In the genomic region with DNA sequence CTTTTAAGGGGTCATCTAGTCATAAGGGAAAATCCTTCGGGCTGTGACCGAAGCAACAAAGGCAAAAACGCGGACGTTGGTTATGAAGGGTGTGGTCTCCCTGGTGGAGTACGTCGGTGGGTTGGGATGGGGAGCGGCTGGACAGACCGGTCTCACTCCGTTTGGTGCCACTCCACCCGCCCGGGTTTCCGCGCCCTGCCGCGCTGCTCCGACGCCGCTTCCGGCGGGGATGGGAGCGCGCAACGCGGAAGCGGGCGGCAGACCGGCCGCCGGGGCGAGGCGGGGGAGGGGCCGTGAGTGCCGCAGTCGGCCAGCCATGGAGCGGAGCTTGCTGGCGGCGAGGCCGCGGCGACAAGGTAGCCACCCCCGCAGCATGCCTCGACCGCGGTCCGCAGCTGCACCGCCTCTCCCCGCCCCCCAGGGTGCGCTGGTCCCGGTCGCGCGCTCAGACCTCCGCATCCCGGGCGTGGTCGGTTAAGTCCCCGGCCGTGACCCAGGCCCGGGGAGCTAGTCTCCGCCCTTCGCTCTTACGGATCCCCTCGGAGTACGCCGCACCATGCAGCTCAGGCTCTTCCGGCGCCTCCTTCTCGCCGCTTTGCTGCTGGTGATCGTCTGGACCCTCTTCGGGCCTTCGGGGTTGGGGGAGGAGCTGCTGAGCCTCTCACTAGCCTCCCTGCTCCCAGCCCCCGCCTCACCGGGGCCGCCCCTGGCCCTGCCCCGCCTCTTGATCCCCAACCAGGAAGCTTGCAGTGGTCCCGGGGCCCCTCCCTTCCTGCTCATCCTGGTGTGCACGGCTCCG, we compare ENCODE assay signal across 1 cellular context.
A peak's percentile ranks its signal among the peaks of the same experiment; 100 is the strongest.
TF ChIP-seq lines count a peak whose summit lies in the region.

A gene with protein sequence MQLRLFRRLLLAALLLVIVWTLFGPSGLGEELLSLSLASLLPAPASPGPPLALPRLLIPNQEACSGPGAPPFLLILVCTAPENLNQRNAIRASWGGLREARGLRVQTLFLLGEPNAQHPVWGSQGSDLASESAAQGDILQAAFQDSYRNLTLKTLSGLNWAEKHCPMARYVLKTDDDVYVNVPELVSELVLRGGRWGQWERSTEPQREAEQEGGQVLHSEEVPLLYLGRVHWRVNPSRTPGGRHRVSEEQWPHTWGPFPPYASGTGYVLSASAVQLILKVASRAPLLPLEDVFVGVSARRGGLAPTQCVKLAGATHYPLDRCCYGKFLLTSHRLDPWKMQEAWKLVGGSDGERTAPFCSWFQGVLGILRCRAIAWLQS (plus strand): TSS at position 260 of the 799 bp plus-strand sequence. CDS start 297 bp downstream, at position 557.

TF ChIP-seq in GM12878, 131 proteins besides CTCF, POLR2A, EP300 and RAD21 (continued from another document and continues in another):
- TF ChIP-seq, protein P1, sequence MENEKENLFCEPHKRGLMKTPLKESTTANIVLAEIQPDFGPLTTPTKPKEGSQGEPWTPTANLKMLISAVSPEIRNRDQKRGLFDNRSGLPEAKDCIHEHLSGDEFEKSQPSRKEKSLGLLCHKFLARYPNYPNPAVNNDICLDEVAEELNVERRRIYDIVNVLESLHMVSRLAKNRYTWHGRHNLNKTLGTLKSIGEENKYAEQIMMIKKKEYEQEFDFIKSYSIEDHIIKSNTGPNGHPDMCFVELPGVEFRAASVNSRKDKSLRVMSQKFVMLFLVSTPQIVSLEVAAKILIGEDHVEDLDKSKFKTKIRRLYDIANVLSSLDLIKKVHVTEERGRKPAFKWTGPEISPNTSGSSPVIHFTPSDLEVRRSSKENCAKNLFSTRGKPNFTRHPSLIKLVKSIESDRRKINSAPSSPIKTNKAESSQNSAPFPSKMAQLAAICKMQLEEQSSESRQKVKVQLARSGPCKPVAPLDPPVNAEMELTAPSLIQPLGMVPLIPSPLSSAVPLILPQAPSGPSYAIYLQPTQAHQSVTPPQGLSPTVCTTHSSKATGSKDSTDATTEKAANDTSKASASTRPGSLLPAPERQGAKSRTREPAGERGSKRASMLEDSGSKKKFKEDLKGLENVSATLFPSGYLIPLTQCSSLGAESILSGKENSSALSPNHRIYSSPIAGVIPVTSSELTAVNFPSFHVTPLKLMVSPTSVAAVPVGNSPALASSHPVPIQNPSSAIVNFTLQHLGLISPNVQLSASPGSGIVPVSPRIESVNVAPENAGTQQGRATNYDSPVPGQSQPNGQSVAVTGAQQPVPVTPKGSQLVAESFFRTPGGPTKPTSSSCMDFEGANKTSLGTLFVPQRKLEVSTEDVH (IDR thresholded peaks at IDR 0.05; ENCODE audit: low read depth, partially characterized antibody) = peak; percentile 50
- TF ChIP-seq, protein P2, sequence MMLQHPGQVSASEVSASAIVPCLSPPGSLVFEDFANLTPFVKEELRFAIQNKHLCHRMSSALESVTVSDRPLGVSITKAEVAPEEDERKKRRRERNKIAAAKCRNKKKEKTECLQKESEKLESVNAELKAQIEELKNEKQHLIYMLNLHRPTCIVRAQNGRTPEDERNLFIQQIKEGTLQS (IDR thresholded peaks at IDR 0.05; ENCODE audit: borderline replicate concordance, extremely low read depth, low read depth, low read length) = no peak
- TF ChIP-seq HDAC2 (IDR thresholded peaks at IDR 0.05) = no peak
- no peak for TF ChIP-seq EZH2 (IDR thresholded peaks at IDR 0.05; ENCODE audit: borderline replicate concordance, control insufficient read depth, low read depth, low read length)
- no peak for TF ChIP-seq SREBF1 (IDR thresholded peaks at IDR 0.05; ENCODE audit: low read length)
- no peak for TF ChIP-seq YBX1 (IDR thresholded peaks at IDR 0.05)
- no peak for TF ChIP-seq CREB1 (IDR thresholded peaks at IDR 0.05; ENCODE audit: low read depth)
- TF ChIP-seq, protein P3, sequence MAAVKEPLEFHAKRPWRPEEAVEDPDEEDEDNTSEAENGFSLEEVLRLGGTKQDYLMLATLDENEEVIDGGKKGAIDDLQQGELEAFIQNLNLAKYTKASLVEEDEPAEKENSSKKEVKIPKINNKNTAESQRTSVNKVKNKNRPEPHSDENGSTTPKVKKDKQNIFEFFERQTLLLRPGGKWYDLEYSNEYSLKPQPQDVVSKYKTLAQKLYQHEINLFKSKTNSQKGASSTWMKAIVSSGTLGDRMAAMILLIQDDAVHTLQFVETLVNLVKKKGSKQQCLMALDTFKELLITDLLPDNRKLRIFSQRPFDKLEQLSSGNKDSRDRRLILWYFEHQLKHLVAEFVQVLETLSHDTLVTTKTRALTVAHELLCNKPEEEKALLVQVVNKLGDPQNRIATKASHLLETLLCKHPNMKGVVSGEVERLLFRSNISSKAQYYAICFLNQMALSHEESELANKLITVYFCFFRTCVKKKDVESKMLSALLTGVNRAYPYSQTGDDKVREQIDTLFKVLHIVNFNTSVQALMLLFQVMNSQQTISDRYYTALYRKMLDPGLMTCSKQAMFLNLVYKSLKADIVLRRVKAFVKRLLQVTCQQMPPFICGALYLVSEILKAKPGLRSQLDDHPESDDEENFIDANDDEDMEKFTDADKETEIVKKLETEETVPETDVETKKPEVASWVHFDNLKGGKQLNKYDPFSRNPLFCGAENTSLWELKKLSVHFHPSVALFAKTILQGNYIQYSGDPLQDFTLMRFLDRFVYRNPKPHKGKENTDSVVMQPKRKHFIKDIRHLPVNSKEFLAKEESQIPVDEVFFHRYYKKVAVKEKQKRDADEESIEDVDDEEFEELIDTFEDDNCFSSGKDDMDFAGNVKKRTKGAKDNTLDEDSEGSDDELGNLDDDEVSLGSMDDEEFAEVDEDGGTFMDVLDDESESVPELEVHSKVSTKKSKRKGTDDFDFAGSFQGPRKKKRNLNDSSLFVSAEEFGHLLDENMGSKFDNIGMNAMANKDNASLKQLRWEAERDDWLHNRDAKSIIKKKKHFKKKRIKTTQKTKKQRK (IDR thresholded peaks at IDR 0.05; ENCODE audit: low read depth, low read length) = no peak
- no peak for TF ChIP-seq CBX3 (IDR thresholded peaks at IDR 0.05; ENCODE audit: borderline replicate concordance, low read depth)
- TF ChIP-seq, protein P4, sequence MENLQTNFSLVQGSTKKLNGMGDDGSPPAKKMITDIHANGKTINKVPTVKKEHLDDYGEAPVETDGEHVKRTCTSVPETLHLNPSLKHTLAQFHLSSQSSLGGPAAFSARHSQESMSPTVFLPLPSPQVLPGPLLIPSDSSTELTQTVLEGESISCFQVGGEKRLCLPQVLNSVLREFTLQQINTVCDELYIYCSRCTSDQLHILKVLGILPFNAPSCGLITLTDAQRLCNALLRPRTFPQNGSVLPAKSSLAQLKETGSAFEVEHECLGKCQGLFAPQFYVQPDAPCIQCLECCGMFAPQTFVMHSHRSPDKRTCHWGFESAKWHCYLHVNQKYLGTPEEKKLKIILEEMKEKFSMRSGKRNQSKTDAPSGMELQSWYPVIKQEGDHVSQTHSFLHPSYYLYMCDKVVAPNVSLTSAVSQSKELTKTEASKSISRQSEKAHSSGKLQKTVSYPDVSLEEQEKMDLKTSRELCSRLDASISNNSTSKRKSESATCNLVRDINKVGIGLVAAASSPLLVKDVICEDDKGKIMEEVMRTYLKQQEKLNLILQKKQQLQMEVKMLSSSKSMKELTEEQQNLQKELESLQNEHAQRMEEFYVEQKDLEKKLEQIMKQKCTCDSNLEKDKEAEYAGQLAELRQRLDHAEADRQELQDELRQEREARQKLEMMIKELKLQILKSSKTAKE (IDR thresholded peaks at IDR 0.05; ENCODE audit: low read depth, poor library complexity, severe bottlenecking) = no peak
- 0 out of 2 replicates have a peak, but pooled peaks have one; percentile 8 for TF ChIP-seq EED (IDR thresholded peaks at IDR 0.05; ENCODE audit: low read depth)
- TF ChIP-seq RCOR1 (conservative IDR thresholded peaks at IDR 0.05; ENCODE audit: low read depth, low read length) = no peak
- TF ChIP-seq, protein P5, sequence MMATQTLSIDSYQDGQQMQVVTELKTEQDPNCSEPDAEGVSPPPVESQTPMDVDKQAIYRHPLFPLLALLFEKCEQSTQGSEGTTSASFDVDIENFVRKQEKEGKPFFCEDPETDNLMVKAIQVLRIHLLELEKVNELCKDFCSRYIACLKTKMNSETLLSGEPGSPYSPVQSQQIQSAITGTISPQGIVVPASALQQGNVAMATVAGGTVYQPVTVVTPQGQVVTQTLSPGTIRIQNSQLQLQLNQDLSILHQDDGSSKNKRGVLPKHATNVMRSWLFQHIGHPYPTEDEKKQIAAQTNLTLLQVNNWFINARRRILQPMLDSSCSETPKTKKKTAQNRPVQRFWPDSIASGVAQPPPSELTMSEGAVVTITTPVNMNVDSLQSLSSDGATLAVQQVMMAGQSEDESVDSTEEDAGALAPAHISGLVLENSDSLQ (IDR thresholded peaks at IDR 0.05) = no peak
- peak; percentile 73 for TF ChIP-seq YY1 (IDR thresholded peaks at IDR 0.05; ENCODE audit: low read depth, low read length)
- TF ChIP-seq, protein P6, sequence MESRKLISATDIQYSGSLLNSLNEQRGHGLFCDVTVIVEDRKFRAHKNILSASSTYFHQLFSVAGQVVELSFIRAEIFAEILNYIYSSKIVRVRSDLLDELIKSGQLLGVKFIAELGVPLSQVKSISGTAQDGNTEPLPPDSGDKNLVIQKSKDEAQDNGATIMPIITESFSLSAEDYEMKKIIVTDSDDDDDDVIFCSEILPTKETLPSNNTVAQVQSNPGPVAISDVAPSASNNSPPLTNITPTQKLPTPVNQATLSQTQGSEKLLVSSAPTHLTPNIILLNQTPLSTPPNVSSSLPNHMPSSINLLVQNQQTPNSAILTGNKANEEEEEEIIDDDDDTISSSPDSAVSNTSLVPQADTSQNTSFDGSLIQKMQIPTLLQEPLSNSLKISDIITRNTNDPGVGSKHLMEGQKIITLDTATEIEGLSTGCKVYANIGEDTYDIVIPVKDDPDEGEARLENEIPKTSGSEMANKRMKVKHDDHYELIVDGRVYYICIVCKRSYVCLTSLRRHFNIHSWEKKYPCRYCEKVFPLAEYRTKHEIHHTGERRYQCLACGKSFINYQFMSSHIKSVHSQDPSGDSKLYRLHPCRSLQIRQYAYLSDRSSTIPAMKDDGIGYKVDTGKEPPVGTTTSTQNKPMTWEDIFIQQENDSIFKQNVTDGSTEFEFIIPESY (IDR thresholded peaks at IDR 0.05) = no peak
- TF ChIP-seq CHD4 (IDR thresholded peaks at IDR 0.05) = no peak
- no peak for TF ChIP-seq CEBPB (IDR thresholded peaks at IDR 0.05; ENCODE audit: borderline replicate concordance in 1 of 2, low read depth in 2 of 2, low read length in 2 of 2)
- TF ChIP-seq KAT2A (conservative IDR thresholded peaks at IDR 0.05; ENCODE audit: control insufficient read depth, low read depth, low read length) = no peak
- no peak for TF ChIP-seq MEF2A (IDR thresholded peaks at IDR 0.05; ENCODE audit: insufficient read depth, low read depth, low read length)
- peak; percentile 71 for TF ChIP-seq TCF3 (IDR thresholded peaks at IDR 0.05; ENCODE audit: borderline replicate concordance, insufficient read depth, low read depth, low read length)
- TF ChIP-seq, protein P7, sequence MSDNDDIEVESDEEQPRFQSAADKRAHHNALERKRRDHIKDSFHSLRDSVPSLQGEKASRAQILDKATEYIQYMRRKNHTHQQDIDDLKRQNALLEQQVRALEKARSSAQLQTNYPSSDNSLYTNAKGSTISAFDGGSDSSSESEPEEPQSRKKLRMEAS (IDR thresholded peaks at IDR 0.05; ENCODE audit: low read depth, low read length) = peak; percentile 76
- TF ChIP-seq LARP7 (IDR thresholded peaks at IDR 0.05) = peak; percentile 99
- no peak for TF ChIP-seq SMAD1 (IDR thresholded peaks at IDR 0.05; ENCODE audit: low read depth, partially characterized antibody)
- no peak for TF ChIP-seq SREBF2 (IDR thresholded peaks at IDR 0.05; ENCODE audit: low read length)
- TF ChIP-seq, protein P8, sequence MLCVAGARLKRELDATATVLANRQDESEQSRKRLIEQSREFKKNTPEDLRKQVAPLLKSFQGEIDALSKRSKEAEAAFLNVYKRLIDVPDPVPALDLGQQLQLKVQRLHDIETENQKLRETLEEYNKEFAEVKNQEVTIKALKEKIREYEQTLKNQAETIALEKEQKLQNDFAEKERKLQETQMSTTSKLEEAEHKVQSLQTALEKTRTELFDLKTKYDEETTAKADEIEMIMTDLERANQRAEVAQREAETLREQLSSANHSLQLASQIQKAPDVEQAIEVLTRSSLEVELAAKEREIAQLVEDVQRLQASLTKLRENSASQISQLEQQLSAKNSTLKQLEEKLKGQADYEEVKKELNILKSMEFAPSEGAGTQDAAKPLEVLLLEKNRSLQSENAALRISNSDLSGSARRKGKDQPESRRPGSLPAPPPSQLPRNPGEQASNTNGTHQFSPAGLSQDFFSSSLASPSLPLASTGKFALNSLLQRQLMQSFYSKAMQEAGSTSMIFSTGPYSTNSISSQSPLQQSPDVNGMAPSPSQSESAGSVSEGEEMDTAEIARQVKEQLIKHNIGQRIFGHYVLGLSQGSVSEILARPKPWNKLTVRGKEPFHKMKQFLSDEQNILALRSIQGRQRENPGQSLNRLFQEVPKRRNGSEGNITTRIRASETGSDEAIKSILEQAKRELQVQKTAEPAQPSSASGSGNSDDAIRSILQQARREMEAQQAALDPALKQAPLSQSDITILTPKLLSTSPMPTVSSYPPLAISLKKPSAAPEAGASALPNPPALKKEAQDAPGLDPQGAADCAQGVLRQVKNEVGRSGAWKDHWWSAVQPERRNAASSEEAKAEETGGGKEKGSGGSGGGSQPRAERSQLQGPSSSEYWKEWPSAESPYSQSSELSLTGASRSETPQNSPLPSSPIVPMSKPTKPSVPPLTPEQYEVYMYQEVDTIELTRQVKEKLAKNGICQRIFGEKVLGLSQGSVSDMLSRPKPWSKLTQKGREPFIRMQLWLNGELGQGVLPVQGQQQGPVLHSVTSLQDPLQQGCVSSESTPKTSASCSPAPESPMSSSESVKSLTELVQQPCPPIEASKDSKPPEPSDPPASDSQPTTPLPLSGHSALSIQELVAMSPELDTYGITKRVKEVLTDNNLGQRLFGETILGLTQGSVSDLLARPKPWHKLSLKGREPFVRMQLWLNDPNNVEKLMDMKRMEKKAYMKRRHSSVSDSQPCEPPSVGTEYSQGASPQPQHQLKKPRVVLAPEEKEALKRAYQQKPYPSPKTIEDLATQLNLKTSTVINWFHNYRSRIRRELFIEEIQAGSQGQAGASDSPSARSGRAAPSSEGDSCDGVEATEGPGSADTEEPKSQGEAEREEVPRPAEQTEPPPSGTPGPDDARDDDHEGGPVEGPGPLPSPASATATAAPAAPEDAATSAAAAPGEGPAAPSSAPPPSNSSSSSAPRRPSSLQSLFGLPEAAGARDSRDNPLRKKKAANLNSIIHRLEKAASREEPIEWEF (IDR thresholded peaks at IDR 0.05; ENCODE audit: insufficient replicate concordance, low read depth, low read length) = no peak
- no peak for TF ChIP-seq WRNIP1 (IDR thresholded peaks at IDR 0.05; ENCODE audit: borderline replicate concordance, low read depth, low read length)
- no peak for TF ChIP-seq STAT3 (IDR thresholded peaks at IDR 0.05; ENCODE audit: low read depth, low read length)
- TF ChIP-seq ZSCAN29 (IDR thresholded peaks at IDR 0.05) = 0 out of 2 replicates have a peak, but pooled peaks have one; percentile 32
- TF ChIP-seq TBL1XR1 (IDR thresholded peaks at IDR 0.05; ENCODE audit: low read depth, low read length) = no peak; the same call in 1 of the 2 replicates
- TF ChIP-seq SUPT20H (IDR thresholded peaks at IDR 0.05; ENCODE audit: borderline replicate concordance, control insufficient read depth, low read depth, low read length) = no peak
- TF ChIP-seq CBX5 (IDR thresholded peaks at IDR 0.05; ENCODE audit: low read depth) = no peak
- TF ChIP-seq PAX5 (IDR thresholded peaks at IDR 0.05; ENCODE audit: borderline replicate concordance, low read depth, low read length) = peak; percentile 89; the same call in 1 of the 2 replicates
